Comparison of ENCODE assay signal across 29 cellular contexts in genomic region chr10:6254200-6254599, GRCh38. TPM values are rescaled to one million over a fixed set of nuclear protein-coding genes. Genes with fewer than 3 reads are reported as not detected.
DNase-seq lines count a peak whose midpoint lies in the region; ATAC-seq, FAIRE-seq and TF ChIP-seq lines count a peak whose summit lies in the region.
"Had no signal": no experiment of that assay in that cellular context is flagged by ENCODE, and none has a peak within 500 bp of the region (broad histone marks: within the 10 kb centered on the region; RNA-seq: fewer than 3 reads in every experiment).

No MANE protein-coding gene starts in this region.

- H4K91ac ChIP-seq in neuronal stem cell (ENCODE audit: low read depth, low read length, poor library complexity), result no peak overlapping the region

- H3K27ac ChIP-seq in neuronal stem cell (replicated peaks; ENCODE audit: low read length), result no peak overlapping the region
- H3K27ac ChIP-seq in prostate gland, result no peak overlapping the region
- H3K27ac ChIP-seq: cardiac muscle cell, colonic mucosa, gastroesophageal sphincter, hepatocyte, pancreas had no signal

- no peak overlapping the region for H3K4ac ChIP-seq in neuronal stem cell (ENCODE audit: low read length)

- no peak overlapping the region for H3K14ac ChIP-seq in neuronal stem cell (ENCODE audit: low read length)

- no peak overlapping the region for H2BK12ac ChIP-seq in neuronal stem cell (ENCODE audit: low read length)

- H3K4me1 Mint-ChIP-seq in T-helper 17 cell (peaks cover 6% of the 10 kb centered on the region), osteocyte (ENCODE audit: unreplicated experiment) (no peaks in the 10 kb centered on the region)

- H3K27me3 ChIP-seq in neuronal stem cell (ENCODE audit: control insufficient read depth in 3 of 3, insufficient read depth in 3 of 3, low read depth in 1 of 3, low read length in 3 of 3) (no peaks in the 10 kb centered on the region), prostate gland (replicated peaks; ENCODE audit: insufficient read depth) (no peaks in the 10 kb centered on the region)
- H3K27me3 ChIP-seq: BLaER1 treated with 17β-estradiol and CSF1 and Interleukin-3, amounts not matched to agents 10 nM and 100 nM; cardiac muscle cell; colonic mucosa; gastroesophageal sphincter; hepatocyte; pancreas had no signal

- intact Hi-C loops in prostate gland (cut with DNase I) (no loop called here), head of caudate nucleus (cut with DNase I) (no loop called here)

- no peak overlapping the region for H2AFZ ChIP-seq in neuronal stem cell (ENCODE audit: low read length)
- H2AFZ ChIP-seq: hepatocyte had no signal

- H2AK5ac ChIP-seq in neuronal stem cell (ENCODE audit: low read depth, low read length), result no peak overlapping the region

- H3K36me3 Mint-ChIP-seq in T-helper 17 cell (ENCODE audit: low read depth) (peaks cover 10% of the 10 kb centered on the region), osteocyte (ENCODE audit: unreplicated experiment) (no peaks in the 10 kb centered on the region)

- TF ChIP-seq CTCF in prostate gland (IDR thresholded peaks at IDR 0.05) (no peak), osteocyte (IDR thresholded peaks at IDR 0.05) (no peak)

- no peak for TF ChIP-seq POLR2A in GM12892 (IDR thresholded peaks at IDR 0.05; ENCODE audit: low read depth, low read length)
- no peak for TF ChIP-seq POLR2A in prostate gland (IDR thresholded peaks at IDR 0.05)

- peak; percentile 14 for FAIRE-seq in GM12892 (lab: Jason Lieb, UNC)
- FAIRE-seq: astrocyte, pancreas, small intestine had no signal

- H2BK15ac ChIP-seq in neuronal stem cell (ENCODE audit: low read length), result no peak overlapping the region

- no peak overlapping the region for H3K9ac ChIP-seq in neuronal stem cell (ENCODE audit: low read depth, low read length, poor library complexity)
- H3K9ac ChIP-seq: BLaER1 treated with 17β-estradiol and CSF1 and Interleukin-3, amounts not matched to agents 10 nM and 100 nM; SK-N-SH had no signal

- H2BK5ac ChIP-seq in neuronal stem cell (ENCODE audit: low read length), result no peak overlapping the region

- no peak overlapping the region for H3K4me3 Mint-ChIP-seq in T-helper 17 cell
- no peak overlapping the region for H3K4me3 Mint-ChIP-seq in osteocyte (ENCODE audit: unreplicated experiment)
- H3K4me3 Mint-ChIP-seq: activated naive CD8-positive, alpha-beta T cell treated with anti-CD3 and anti-CD28 coated beads, Interleukin-2, amount 50 U/mL, for 24 hours; nephron progenitor cell; stimulated activated naive CD8-positive, alpha-beta T cell treated with anti-CD3 and anti-CD28 coated beads, Interleukin-15, Interleukin-2, amounts not matched to agents 100 ng/mL and 50 ng/mL, for 24 hours had no signal

- H3K36me3 ChIP-seq in neuronal stem cell (replicated peaks in 1 of 2; ENCODE audit: control insufficient read depth in 2 of 2, insufficient read depth in 2 of 2, low read length in 2 of 2), result no peaks in the 10 kb centered on the region
- H3K36me3 ChIP-seq in prostate gland, result no peaks in the 10 kb centered on the region
- H3K36me3 ChIP-seq: cardiac muscle cell, colonic mucosa, pancreas had no signal

- no peak overlapping the region for H3K4me3 ChIP-seq in neuronal stem cell (ENCODE audit: low read length in 2 of 2)
- no peak overlapping the region for H3K4me3 ChIP-seq in prostate gland
- H3K4me3 ChIP-seq: BLaER1 treated with 17β-estradiol and CSF1 and Interleukin-3, amounts not matched to agents 10 nM and 100 nM; cardiac muscle cell; colonic mucosa; gastroesophageal sphincter; hepatocyte; lung; pancreas had no signal

- H3K4me1 ChIP-seq in neuronal stem cell (ENCODE audit: control insufficient read depth in 2 of 2, insufficient read depth in 1 of 2, low read depth in 1 of 2, low read length in 2 of 2) (no peaks in the 10 kb centered on the region), prostate gland (replicated peaks) (peaks cover 5% of the 10 kb centered on the region)
- H3K4me1 ChIP-seq: Caco-2, gastroesophageal sphincter had no signal

- H3K9me3 Mint-ChIP-seq in osteocyte (ENCODE audit: unreplicated experiment), result no peaks in the 10 kb centered on the region

- peak overlapping the region; percentile 73 for H3K18ac ChIP-seq in neuronal stem cell (ENCODE audit: low read length)

- DNase-seq in AML-193 (lab: John Stamatoyannopoulos, UW) (peak; percentile 8 to 13), GM12892 (ENCODE audit: insufficient read length) (no peak), T-helper 17 cell (no peak), neuronal stem cell (ENCODE audit: low spot score) (no peak), prostate gland (ENCODE audit: low spot score) (no peak), head of caudate nucleus (no peak), osteocyte (ENCODE audit: extremely low spot score, unreplicated experiment) (no peak)
- DNase-seq: activated CD4-positive, alpha-beta T cell treated with anti-CD3 and anti-CD28 coated beads for 4 hours; activated naive CD8-positive, alpha-beta T cell treated with anti-CD3 and anti-CD28 coated beads, Interleukin-2, amount 50 U/mL, for 24 hours; activated T-cell treated with anti-CD3 and anti-CD28 coated beads, Interleukin-2, amount 50 U/mL, for 1 hour; Caco-2; colonic mucosa; effector CD4-positive, alpha-beta T cell; Kasumi-1; NCI-H1092 treated with DMSO at 0.1 percent for 48 hours; NCI-H187 treated with DMSO at 0.1 percent for 48 hours; NCI-H2171; nephron progenitor cell; pancreas; retina; SK-N-SH; small intestine had no signal

- no peaks in the 10 kb centered on the region for H3K27me3 Mint-ChIP-seq in T-helper 17 cell
- no peaks in the 10 kb centered on the region for H3K27me3 Mint-ChIP-seq in osteocyte (ENCODE audit: unreplicated experiment)
- H3K27me3 Mint-ChIP-seq: stimulated activated naive CD8-positive, alpha-beta T cell treated with anti-CD3 and anti-CD28 coated beads, Interleukin-15, Interleukin-2, amounts not matched to agents 100 ng/mL and 50 ng/mL, for 24 hours had no signal

- H3K4me2 ChIP-seq in neuronal stem cell (ENCODE audit: insufficient read depth, low read length, poor library complexity, severe bottlenecking), result no peak overlapping the region
- H3K4me2 ChIP-seq: hepatocyte, SK-N-SH had no signal

- no peak overlapping the region for H4K8ac ChIP-seq in neuronal stem cell (ENCODE audit: low read depth, low read length)

- no peak overlapping the region for H2BK120ac ChIP-seq in neuronal stem cell (ENCODE audit: low read depth, low read length)

- H3K9me3 ChIP-seq in T-helper 17 cell (ENCODE audit: control insufficient read depth, low read length, poor library complexity, severe bottlenecking) (no peaks in the 10 kb centered on the region), neuronal stem cell (replicated peaks in 1 of 2; ENCODE audit: control insufficient read depth in 2 of 2, insufficient read depth in 1 of 2, low read depth in 1 of 2, low read length in 2 of 2) (no peaks in the 10 kb centered on the region), prostate gland (no peaks in the 10 kb centered on the region)
- H3K9me3 ChIP-seq: Caco-2, colonic mucosa, gastroesophageal sphincter, pancreas, SK-N-SH had no signal

- no peak overlapping the region for H3K23ac ChIP-seq in neuronal stem cell (ENCODE audit: low read depth, low read length, poor library complexity)

- peak; percentile 36 for ATAC-seq in T-helper 17 cell
- ATAC-seq: activated naive CD8-positive, alpha-beta T cell treated with anti-CD3 and anti-CD28 coated beads, Interleukin-2, amount 50 U/mL, for 24 hours; gastroesophageal sphincter; pancreas had no signal

- no peak overlapping the region for H3K27ac Mint-ChIP-seq in T-helper 17 cell
- H3K27ac Mint-ChIP-seq in osteocyte (ENCODE audit: unreplicated experiment), result no peak overlapping the region
- H3K27ac Mint-ChIP-seq: activated naive CD8-positive, alpha-beta T cell treated with anti-CD3 and anti-CD28 coated beads, Interleukin-2, amount 50 U/mL, for 24 hours; nephron progenitor cell; stimulated activated naive CD8-positive, alpha-beta T cell treated with anti-CD3 and anti-CD28 coated beads, Interleukin-15, Interleukin-2, amounts not matched to agents 100 ng/mL and 50 ng/mL, for 24 hours had no signal

- no CpG with 5 or more reads among the region's 8 CpGs for WGBS in neuronal stem cell (ENCODE audit: extremely low coverage in 2 of 2, insufficient read length in 2 of 2, insufficient replicate concordance in 1 of 2), 2 donors
- 91% methylated on average over 8 of the region's 8 CpGs for WGBS in prostate gland

- H3K79me1 ChIP-seq in neuronal stem cell (ENCODE audit: low read depth, low read length), result no peaks in the 10 kb centered on the region

RNA-seq across cellular contexts. Expression of gene PFKFB3, which starts 51.5 kb away (rescaled TPM):
- 16.2 TPM for polyA plus RNA-seq in GM12892 (2012; ENCODE audit: missing spikeins)
- total RNA-seq in T-helper 17 cell, result 100 to 1,000 TPM in 1 of 2 donors, 10 to 100 TPM in 1; 93.3 to 146 TPM
- 11.4 TPM for polyA plus RNA-seq in neuronal stem cell (2013, experiment 1 of 2)
- 11.8 TPM for polyA plus RNA-seq in neuronal stem cell (2013, experiment 2 of 2)
- 10 to 100 TPM; 24.3 to 52.7 TPM for total RNA-seq in prostate gland
- 34.2 and 37.9 TPM in 2 replicates for total RNA-seq in osteocyte

Comparison
In these comparisons a context has a peak if more than half of its experiments do, and no peak if none do; other contexts are left out.
1. DNase-seq: peak in AML-193 (2 of 2); none in GM12892 (single experiment), T-helper 17 cell (0 of 3), neuronal stem cell (single experiment), prostate gland (single experiment), head of caudate nucleus (0 of 42) and osteocyte (single experiment).